10 cellular contexts compared by ENCODE assay signal in the genomic region with DNA sequence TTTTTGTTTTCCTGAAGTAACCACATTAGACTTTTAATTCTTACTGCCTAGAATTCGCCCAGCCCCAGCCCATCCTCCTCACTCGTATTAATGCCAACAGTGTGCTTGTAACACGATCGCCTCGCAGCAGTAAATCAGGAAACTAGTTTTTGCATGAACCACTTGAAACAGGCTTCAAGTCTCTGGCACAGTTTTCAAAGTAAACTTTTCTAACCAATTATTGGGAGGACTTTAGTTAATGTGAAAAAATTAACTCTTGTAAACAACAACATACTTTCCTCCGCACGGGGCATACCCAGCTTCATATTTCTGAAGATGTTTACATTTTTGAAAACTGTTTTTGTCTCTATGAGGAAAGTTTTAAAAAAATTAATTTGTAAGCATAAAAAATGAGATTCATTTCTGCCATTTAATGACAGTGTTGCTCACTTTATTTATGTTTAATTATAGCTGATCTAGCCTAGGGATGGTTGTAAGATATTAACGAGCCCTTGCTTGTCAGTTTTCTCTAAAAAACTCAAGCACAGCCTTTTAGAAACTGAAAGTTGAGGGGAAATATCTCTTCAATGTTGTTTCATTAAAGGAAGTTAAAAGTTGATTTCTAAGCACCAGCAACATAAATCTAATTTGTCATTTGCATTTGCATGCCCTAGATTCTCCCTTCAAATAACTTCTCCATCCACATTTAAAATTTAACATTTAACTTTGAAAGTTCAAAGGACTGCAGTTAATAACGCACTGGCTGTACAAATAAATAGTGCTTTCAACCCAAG. TPM values are rescaled to one million over a fixed set of nuclear protein-coding genes. Genes with fewer than 3 reads are reported as not detected.
DNase-seq lines count a peak whose midpoint lies in the region; ATAC-seq and TF ChIP-seq lines count a peak whose summit lies in the region.
"Had no signal": no experiment of that assay in that cellular context is flagged by ENCODE, and none has a peak within 500 bp of the region (broad histone marks: within the 10 kb centered on the region; RNA-seq: fewer than 3 reads in every experiment).

No MANE protein-coding gene starts in this region.

- peaks cover 36% of the 10 kb centered on the region for H3K4me1 ChIP-seq in lower lobe of right lung

- H3K4me3 ChIP-seq in astrocyte of the cerebellum (ENCODE audit: low read depth, low read length) (peak overlapping the region; percentile 4), lower lobe of right lung (peak overlapping the region; percentile 24)
- H3K4me3 ChIP-seq: cardiac muscle cell, tibial artery had no signal

- H3K27ac ChIP-seq in lower lobe of right lung: peak overlapping the region; percentile 56
- H3K27ac ChIP-seq: cardiac muscle cell had no signal

- peak; percentile 54 for ATAC-seq in GM21723 (IDR thresholded peaks at IDR 0.05; ENCODE audit: unreplicated experiment)
- peak; percentile 70 to 79 for ATAC-seq in lower lobe of right lung
- no peak for ATAC-seq in HG03039 (IDR thresholded peaks at IDR 0.05; ENCODE audit: unreplicated experiment)

- intact Hi-C loops in lower lobe of right lung (cut with DNase I): no loop called here

- no peaks in the 10 kb centered on the region for H3K9me3 ChIP-seq in lower lobe of right lung
- H3K9me3 ChIP-seq: tibial artery had no signal

- DNase-seq in AG08395 (ENCODE audit: low spot score) (peak; percentile 48), astrocyte of the cerebellum (ENCODE audit: low read depth) (peak; percentile 65), lower lobe of right lung (no peak), cerebellar cortex (ENCODE audit: low spot score) (no peak), NCI-H1436 (lab: John Stamatoyannopoulos, UW) (no peak), activated gamma-delta T cell treated with Interleukin-2 at 50 U/mL for 16 hours (no peak)

- in situ Hi-C loops in astrocyte of the cerebellum (cut with HindIII; ENCODE audit: low sequenced_read_pairs): no loop called here

- no peak for TF ChIP-seq CTCF in astrocyte of the cerebellum (IDR thresholded peaks at IDR 0.05; ENCODE audit: low read depth, low read length, missing control alignments)
- TF ChIP-seq CTCF in lower lobe of right lung (IDR thresholded peaks at IDR 0.05): no peak

- H3K36me3 ChIP-seq in lower lobe of right lung: no peaks in the 10 kb centered on the region
- H3K36me3 ChIP-seq: tibial artery had no signal

- no peaks in the 10 kb centered on the region for H3K27me3 ChIP-seq in lower lobe of right lung (ENCODE audit: low read depth)
- H3K27me3 ChIP-seq: cardiac muscle cell, tibial artery had no signal

RNA-seq across cellular contexts. Expression of a gene that starts 39.4 kb away (rescaled TPM):
- total RNA-seq in lower lobe of right lung: 21.1 TPM

Comparison
In these comparisons a context has a peak if more than half of its experiments do, and no peak if none do; other contexts are left out.
1. DNase-seq: peak in AG08395 (single experiment) and astrocyte of the cerebellum (single experiment); none in lower lobe of right lung (single experiment), cerebellar cortex (single experiment), NCI-H1436 (single experiment) and activated gamma-delta T cell treated with Interleukin-2 at 50 U/mL for 16 hours (single experiment).